Comparison of ENCODE assay signal across 10 cellular contexts in genomic region chr14:91858536-91859275, GRCh38. TPM values are rescaled to one million over a fixed set of nuclear protein-coding genes. Genes with fewer than 3 reads are reported as not detected.
DNase-seq lines count a peak whose midpoint lies in the region; ATAC-seq and TF ChIP-seq lines count a peak whose summit lies in the region.
"Had no signal": no experiment of that assay in that cellular context is flagged by ENCODE, and none has a peak within 500 bp of the region (broad histone marks: within the 10 kb centered on the region; RNA-seq: fewer than 3 reads in every experiment).

No MANE protein-coding gene starts in this region.

- H3K27me3 ChIP-seq in SJCRH30, result no peaks in the 10 kb centered on the region
- peaks cover 16% of the 10 kb centered on the region for H3K27me3 ChIP-seq in BE2C
- no peaks in the 10 kb centered on the region for H3K27me3 ChIP-seq in colonic mucosa

- ATAC-seq in activated CD4-positive, CD25-positive, alpha-beta regulatory T cell treated with anti-CD3 and anti-CD28 coated beads, Interleukin-2, amount 50 U/mL, for 24 hours, result peak; percentile 56 to 80
- peak; percentile 50 for ATAC-seq in HG02623 (IDR thresholded peaks at IDR 0.05; ENCODE audit: unreplicated experiment)

- intact Hi-C loops in colonic mucosa (cut with DNase I), result no loop called here

- no peak overlapping the region for H3K9ac ChIP-seq in colonic mucosa (ENCODE audit: low read depth in 2 of 2, low read length in 2 of 2)

- H3K36me3 ChIP-seq in SJCRH30 (no peaks in the 10 kb centered on the region), BE2C (no peaks in the 10 kb centered on the region), colonic mucosa (no peaks in the 10 kb centered on the region)

- no peak overlapping the region for H3K4me3 ChIP-seq in SJCRH30
- no peak overlapping the region for H3K4me3 ChIP-seq in BE2C (ENCODE audit: low read depth, low read length)
- H3K4me3 ChIP-seq in colonic mucosa, result no peak overlapping the region
- H3K4me3 ChIP-seq: skin epidermis had no signal

- H3K4me1 ChIP-seq in SJCRH30, result peaks cover 12% of the 10 kb centered on the region; the same call in 1 of the 2 replicates
- H3K4me1 ChIP-seq in BE2C, result no peaks in the 10 kb centered on the region
- H3K4me1 ChIP-seq in colonic mucosa, result no peaks in the 10 kb centered on the region

- no peak for TF ChIP-seq CTCF in BE2C (IDR thresholded peaks at IDR 0.05; ENCODE audit: low read depth, low read length)
- no peak for TF ChIP-seq CTCF in colonic mucosa (IDR thresholded peaks at IDR 0.05)

- H3K27ac ChIP-seq in SJCRH30 (no peak overlapping the region), colonic mucosa (no peak overlapping the region)

- H3K9me3 ChIP-seq in SJCRH30 (replicated peaks) (no peaks in the 10 kb centered on the region), BE2C (no peaks in the 10 kb centered on the region), colonic mucosa (no peaks in the 10 kb centered on the region)

- no peak for DNase-seq in activated CD4-positive, CD25-positive, alpha-beta regulatory T cell (lab: John Stamatoyannopoulos, UW)
- DNase-seq in SJCRH30 (peak; percentile 13 to 36), fibroblast of the conjunctiva (ENCODE audit: low read depth) (peak; percentile 37), BE2C (no peak), colonic mucosa (no peak)
- DNase-seq in stimulated activated CD4-positive, alpha-beta T cell treated with anti-CD3 and anti-CD28 coated beads, Interleukin-4, amount 100 ng/mL, for 4 hours, result no peak
- DNase-seq: DND-41 had no signal

RNA-seq across cellular contexts. Expression of gene TC2N, which starts 8.6 kb away (rescaled TPM):
- 0.26 and 0.41 TPM in 2 replicates for total RNA-seq in SJCRH30 (2014; rRNA removed; shearing (Covaris generic))
- not detected for polyA plus RNA-seq in BE2C (2012; ENCODE audit: insufficient read depth, insufficient read length, low read depth)
- 10 to 100 TPM; 67.6 to 93.4 TPM for total RNA-seq in colonic mucosa

Comparison
In these comparisons a context has a peak if more than half of its experiments do, and no peak if none do; other contexts are left out.
1. DNase-seq: peak in SJCRH30 (2 of 2) and fibroblast of the conjunctiva (single experiment); none in activated CD4-positive, CD25-positive, alpha-beta regulatory T cell (0 of 4), BE2C (single experiment), stimulated activated CD4-positive, alpha-beta T cell treated with anti-CD3 and anti-CD28 coated beads, Interleukin-4, amount 100 ng/mL, for 4 hours (0 of 2) and colonic mucosa (single experiment).
2. RNA of gene TC2N, which starts 8.6 kb away (total RNA-seq): 67.6 to 93.4 TPM in colonic mucosa; 0.26 to 0.41 TPM in SJCRH30; every median in the first group is over 10 times any median in the second.